8 cellular contexts compared by ENCODE assay signal in the genomic region with DNA sequence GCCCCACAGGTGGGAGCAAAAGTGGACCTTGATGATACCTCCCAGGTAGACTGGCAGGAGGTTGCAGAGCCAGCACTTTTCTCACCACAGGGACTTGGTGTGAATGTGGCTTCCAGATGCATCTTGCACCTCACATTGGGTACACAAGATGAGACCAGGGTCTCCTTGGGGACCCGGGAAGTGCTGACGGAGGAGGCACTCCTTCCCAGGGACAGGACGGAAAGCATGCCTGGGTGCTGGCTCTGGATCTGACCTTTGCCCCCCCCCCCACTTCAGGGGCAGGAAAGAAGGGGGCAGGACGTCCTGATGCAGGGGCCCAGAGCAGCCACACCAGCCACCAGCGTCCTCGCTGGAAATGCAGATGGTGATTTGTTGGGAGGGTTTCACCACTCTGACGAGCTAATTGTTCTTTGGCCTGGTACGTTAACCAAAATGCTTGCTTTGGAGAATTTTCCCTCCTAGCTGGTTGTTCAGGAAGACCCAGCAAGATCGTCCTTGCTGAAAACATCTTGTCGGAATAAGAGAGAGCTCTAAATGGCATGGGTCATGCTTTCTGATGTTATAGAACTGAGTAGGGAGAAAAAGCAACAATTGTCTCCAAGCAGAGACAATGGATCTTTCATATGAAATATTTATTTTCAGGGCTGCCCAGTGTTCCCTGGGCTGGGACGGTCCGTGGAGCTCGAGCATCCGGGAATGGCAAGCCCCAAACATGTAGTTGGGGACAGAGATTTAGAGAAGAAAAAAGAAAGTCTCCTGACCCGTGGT.
A peak's percentile ranks its signal among the peaks of the same experiment; 100 is the strongest.
DNase-seq lines count a peak whose midpoint lies in the region; ATAC-seq and TF ChIP-seq lines count a peak whose summit lies in the region.

No MANE protein-coding gene starts in this region.

- H3K4me3 ChIP-seq in LNCaP clone FGC (ENCODE audit: low read depth, low read length) (peak overlapping the region; percentile 95), left lung (peak overlapping the region; percentile 75 to 77), testis (peak overlapping the region; percentile 8 to 86)

- no peak for DNase-seq in LNCaP clone FGC (ENCODE audit: low read depth)
- DNase-seq in left lung, result peak; percentile 27 to 37
- peak; percentile 49 for DNase-seq in testis
- DNase-seq in NCI-H2196 treated with DMSO at 0.1 percent for 48 hours (lab: John Stamatoyannopoulos, UW; ENCODE audit: unreplicated experiment), result no peak
- no peak for DNase-seq in SIG-M5 (lab: John Stamatoyannopoulos, UW)
- no peak for DNase-seq in activated gamma-delta T cell treated with Interleukin-2 at 50 U/mL for 16 hours

- H3K36me3 ChIP-seq in left lung, result peaks cover 0 to 19% of the 10 kb centered on the region in 2 donors
- no peaks in the 10 kb centered on the region for H3K36me3 ChIP-seq in testis (ENCODE audit: low read depth, missing control alignments)

- intact Hi-C loops in left lung (cut with DNase I), result loop anchor here in 1 of 2 donors (10.0 kb wide), 1 partner anchor 71 kb away; no protein-coding TSS in a partner anchor
- intact Hi-C loops in testis (cut with DNase I; ENCODE audit: low total_unique reads), result no loop called here

- H3K27me3 ChIP-seq in left lung (no peaks in the 10 kb centered on the region), testis (no peaks in the 10 kb centered on the region)

- TF ChIP-seq POLR2A in testis (IDR thresholded peaks at IDR 0.05), result no peak

- ATAC-seq in left lung, result no peak
- no peak for ATAC-seq in GM18873 (IDR thresholded peaks at IDR 0.05; ENCODE audit: low FRiP score, unreplicated experiment)

- peaks cover 35 to 82% of the 10 kb centered on the region in 2 donors for H3K4me1 ChIP-seq in left lung
- peaks cover 40% of the 10 kb centered on the region for H3K4me1 ChIP-seq in testis

- 21 to 43% methylated on average over 13 to 14 of the region's 15 CpGs for WGBS in testis, 2 donors

- TF ChIP-seq CTCF in LNCaP clone FGC (IDR thresholded peaks at IDR 0.05; ENCODE audit: control insufficient read depth, extremely low read depth, insufficient read depth) (no peak), left lung (IDR thresholded peaks at IDR 0.05) (no peak), testis (IDR thresholded peaks at IDR 0.05) (no peak)

- H3K9me3 ChIP-seq in left lung (no peaks in the 10 kb centered on the region), testis (no peaks in the 10 kb centered on the region)

- H3K27ac ChIP-seq in cingulate gyrus (ENCODE audit: low read depth, low read length) (peak overlapping the region; percentile 97), left lung (peak overlapping the region; percentile 97 to 98), testis (peak overlapping the region; percentile 97 to 98)

Comparison
In these comparisons a context has a peak if more than half of its experiments do, and no peak if none do; other contexts are left out.
1. DNase-seq: peak in left lung (2 of 2) and testis (single experiment); none in LNCaP clone FGC (single experiment), NCI-H2196 treated with DMSO at 0.1 percent for 48 hours (single experiment), SIG-M5 (single experiment) and activated gamma-delta T cell treated with Interleukin-2 at 50 U/mL for 16 hours (single experiment).
2. Peak in every context shown above with its lines, with median percentiles within 50 percentile points of each other: H3K4me3 ChIP-seq and H3K27ac ChIP-seq.